Comparison of ENCODE assay signal across 11 cellular contexts in genomic region chrX:101219840-101220191, GRCh38. TPM values are rescaled to one million over a fixed set of nuclear protein-coding genes. Genes with fewer than 3 reads are reported as not detected.
DNase-seq lines count a peak whose midpoint lies in the region; ATAC-seq and TF ChIP-seq lines count a peak whose summit lies in the region.
"Had no signal": no experiment of that assay in that cellular context is flagged by ENCODE, and none has a peak within 500 bp of the region (broad histone marks: within the 10 kb centered on the region; RNA-seq: fewer than 3 reads in every experiment).

No MANE protein-coding gene starts in this region.

- TF ChIP-seq POLR2A in vagina (IDR thresholded peaks at IDR 0.05) (no peak), right lobe of liver (IDR thresholded peaks at IDR 0.05) (no peak)

- intact Hi-C loops in vagina (cut with DNase I) (no loop called here), cardiac septum (cut with DNase I) (no loop called here), right lobe of liver (cut with DNase I) (no loop called here)

- H3K9ac ChIP-seq in adipocyte (ENCODE audit: low read length) (no peak overlapping the region), iPS-18a (ENCODE audit: low read length) (no peak overlapping the region)

- peaks cover 7% of the 10 kb centered on the region for H3K27me3 ChIP-seq in adipocyte (replicated peaks; ENCODE audit: control insufficient read depth, insufficient read depth, low read length)
- no peaks in the 10 kb centered on the region for H3K27me3 ChIP-seq in iPS-18a (ENCODE audit: control insufficient read depth, insufficient read depth, low read length)
- H3K27me3 ChIP-seq in vagina: no peaks in the 10 kb centered on the region
- H3K27me3 ChIP-seq in right lobe of liver: no peaks in the 10 kb centered on the region

- H3K4me1 ChIP-seq in adipocyte (ENCODE audit: control insufficient read depth, insufficient read depth, low read length): no peaks in the 10 kb centered on the region
- H3K4me1 ChIP-seq in iPS-18a (ENCODE audit: control insufficient read depth, low read depth, low read length): peaks cover 5% of the 10 kb centered on the region
- H3K4me1 ChIP-seq in vagina: no peaks in the 10 kb centered on the region
- no peaks in the 10 kb centered on the region for H3K4me1 ChIP-seq in right lobe of liver

- WGBS in right lobe of liver (ENCODE audit: insufficient coverage, low coverage, low lambda C conversion rate, missing lambda C conversion rate): 45% methylated on average over 6 of the region's 6 CpGs

- ATAC-seq in right lobe of liver: no peak
- ATAC-seq: CD8-positive, alpha-beta T cell; K562 had no signal

- peak; percentile 40 for DNase-seq in stimulated activated CD4-positive, alpha-beta T cell treated with anti-CD3 and anti-CD28 coated beads, Interleukin-15, amount 100 ng/mL, for 24 hours
- no peak for DNase-seq in stimulated activated CD4-positive, alpha-beta T cell treated with anti-CD3 and anti-CD28 coated beads, Interleukin-2, amount 100 ng/mL, for 48 hours
- DNase-seq in adipocyte (ENCODE audit: low read depth) (peak; percentile 59), vagina (ENCODE audit: extremely low spot score in 2 of 2) (no peak), NCI-H2029 (lab: John Stamatoyannopoulos, UW) (no peak), cardiac septum (ENCODE audit: low spot score) (no peak), right lobe of liver (no peak)
- DNase-seq: NCI-H748 treated with DMSO at 0.1 percent for 48 hours had no signal

- H3K4me3 ChIP-seq in adipocyte (ENCODE audit: low read length) (no peak overlapping the region), iPS-18a (ENCODE audit: low read length) (peak overlapping the region; percentile 51), vagina (peak overlapping the region; percentile 6), right lobe of liver (no peak overlapping the region)
- H3K4me3 ChIP-seq: K562 had no signal

- no peaks in the 10 kb centered on the region for H3K9me3 ChIP-seq in adipocyte (ENCODE audit: control insufficient read depth, low read length)
- no peaks in the 10 kb centered on the region for H3K9me3 ChIP-seq in iPS-18a (ENCODE audit: control insufficient read depth, low read depth, low read length)
- no peaks in the 10 kb centered on the region for H3K9me3 ChIP-seq in vagina
- no peaks in the 10 kb centered on the region for H3K9me3 ChIP-seq in right lobe of liver

- H3K27ac ChIP-seq in iPS-18a (ENCODE audit: low read length) (no peak overlapping the region), vagina (no peak overlapping the region), right lobe of liver (no peak overlapping the region)

- TF ChIP-seq CTCF in vagina (IDR thresholded peaks at IDR 0.05): no peak
- TF ChIP-seq CTCF in right lobe of liver (IDR thresholded peaks at IDR 0.05): no peak

- no peaks in the 10 kb centered on the region for H3K36me3 ChIP-seq in adipocyte (ENCODE audit: control insufficient read depth, insufficient read depth, low read length, severe bottlenecking)
- no peaks in the 10 kb centered on the region for H3K36me3 ChIP-seq in iPS-18a (ENCODE audit: control insufficient read depth, low read depth, low read length)
- no peaks in the 10 kb centered on the region for H3K36me3 ChIP-seq in vagina
- H3K36me3 ChIP-seq in right lobe of liver: no peaks in the 10 kb centered on the region

RNA-seq across cellular contexts. Expression of gene DRP2, which starts 0.2 kb away (rescaled TPM):
- total RNA-seq in vagina (1.5 TPM), cardiac septum (not detected), right lobe of liver (not detected)
- total RNA-seq: CD8-positive, alpha-beta T cell had no signal

Comparison
In these comparisons a context has a peak if more than half of its experiments do, and no peak if none do; other contexts are left out.
1. DNase-seq: peak in stimulated activated CD4-positive, alpha-beta T cell treated with anti-CD3 and anti-CD28 coated beads, Interleukin-15, amount 100 ng/mL, for 24 hours (single experiment) and adipocyte (single experiment); none in stimulated activated CD4-positive, alpha-beta T cell treated with anti-CD3 and anti-CD28 coated beads, Interleukin-2, amount 100 ng/mL, for 48 hours (0 of 2), vagina (0 of 2), NCI-H2029 (single experiment), cardiac septum (single experiment) and right lobe of liver (0 of 3).
2. H3K4me3 ChIP-seq: peak in iPS-18a (single experiment) and vagina (2 of 2); none in adipocyte (single experiment) and right lobe of liver (0 of 3).